11 cellular contexts compared by ENCODE assay signal in genomic region chr9:110125763-110126351, GRCh38.
DNase-seq lines count a peak whose midpoint lies in the region; FAIRE-seq and TF ChIP-seq lines count a peak whose summit lies in the region.
"Had no signal": no experiment of that assay in that cellular context is flagged by ENCODE, and none has a peak within 500 bp of the region (broad histone marks: within the 10 kb centered on the region; RNA-seq: fewer than 3 reads in every experiment).

No MANE protein-coding gene starts in this region.

- intact Hi-C loops in endothelial cell of umbilical vein (cut with micrococcal nuclease) (loop anchor here (1.0 to 5.0 kb wide), 3 partner anchors 15 to 219 kb away; no protein-coding TSS in a partner anchor), ovary (cut with DNase I) (no loop called here)

- peak; percentile 48 for DNase-seq in RPMI7951 (ENCODE audit: low read depth)
- no peak for DNase-seq in endothelial cell of umbilical vein (ENCODE audit: low read depth, low spot score)
- DNase-seq in ovary = no peak
- no peak for DNase-seq in NCI-H1694 (lab: John Stamatoyannopoulos, UW)
- no peak for DNase-seq in activated CD8-positive, alpha-beta memory T cell treated with anti-CD3 and anti-CD28 coated beads for 24 hours
- no peak for DNase-seq in T-helper 9 cell
- DNase-seq in NCI-H774 (lab: John Stamatoyannopoulos, UW) = no peak
- DNase-seq: activated T-cell treated with anti-CD3 and anti-CD28 coated beads for 4 hours, NCI-H2081 treated with DMSO at 0.1 percent for 48 hours had no signal

- FAIRE-seq in endothelial cell of umbilical vein (lab: Jason Lieb, UNC) = no peak
- FAIRE-seq: H54 had no signal

- peak overlapping the region; percentile 78 to 99 (median 89); a peak in 21 of 22 replicates for H3K4me2 ChIP-seq in BLaER1 treated with 17β-estradiol and CSF1 and Interleukin-3, amounts not matched to agents 10 nM and 100 nM
- peak overlapping the region; percentile 48 for H3K4me2 ChIP-seq in endothelial cell of umbilical vein (ENCODE audit: insufficient read depth, low read length)

- peak overlapping the region in 6 of 10 experiments; percentile 8 to 51 (median 38); a peak in 8 of 20 replicates for H3K4me3 ChIP-seq in BLaER1 treated with 17β-estradiol and CSF1 and Interleukin-3, amounts not matched to agents 10 nM and 100 nM
- H3K4me3 ChIP-seq in endothelial cell of umbilical vein (replicated peaks in 1 of 3; ENCODE audit: insufficient read depth in 1 of 3, low read depth in 1 of 3, low read length in 3 of 3) = peak overlapping the region in 1 of 3 experiments; percentile 3
- peak overlapping the region; percentile 17 for H3K4me3 ChIP-seq in ovary

- no peak overlapping the region for H2AFZ ChIP-seq in endothelial cell of umbilical vein (ENCODE audit: low read depth, low read length)

- H3K4me1 ChIP-seq in BLaER1 treated with 17β-estradiol and CSF1 and Interleukin-3, amounts not matched to agents 10 nM and 100 nM = peaks cover 34 to 75% (median 72%) of the 10 kb centered on the region in 10 experiments
- H3K4me1 ChIP-seq in endothelial cell of umbilical vein (ENCODE audit: control insufficient read depth, extremely low read depth, insufficient read depth, low read length) (peaks cover 65% of the 10 kb centered on the region), ovary (ENCODE audit: insufficient read depth) (peaks cover 29% of the 10 kb centered on the region)

- CTCF ChIA-PET in endothelial cell of umbilical vein (lab: Charles Lee) = interaction anchor here (0.7 to 2.7 kb wide), 10 partner anchors 9 to 222 kb away, joined by 3 to 21 read pairs (median 5); no protein-coding TSS in a partner anchor

- TF ChIP-seq CTCF in endothelial cell of umbilical vein (IDR thresholded peaks at IDR 0.05; ENCODE audit: extremely low read depth in 1 of 2, insufficient read depth in 1 of 2, low read depth in 1 of 2, low read length in 2 of 2) (no peak), ovary (IDR thresholded peaks at IDR 0.05) (no peak)

- BruUV-seq in endothelial cell of umbilical vein (replicated peaks; lab: Mats Ljungman, UMichigan) = TSS peak; percentile 24

- TF ChIP-seq POLR2A in endothelial cell of umbilical vein (IDR thresholded peaks at IDR 0.05; ENCODE audit: low read depth, low read length) (no peak), ovary (IDR thresholded peaks at IDR 0.05) (no peak)

- dilution Hi-C loops in endothelial cell of umbilical vein (cut with MboI; ENCODE audit: extremely low pct_ligation_motif_present, low sequenced_read_pairs) = no loop called here

- peaks cover 99% of the 10 kb centered on the region for H3K79me2 ChIP-seq in endothelial cell of umbilical vein (ENCODE audit: control insufficient read depth, insufficient read depth, low read length)

- WGBS in ovary, 3 donors = 56 to 75% (median 67%) methylated on average over 8 of the region's 8 CpGs

- no peaks in the 10 kb centered on the region for H3K9me3 ChIP-seq in BLaER1 treated with 17β-estradiol and CSF1 and Interleukin-3, amounts not matched to agents 10 nM and 100 nM (replicated peaks in 1 of 11)
- H3K9me3 ChIP-seq in endothelial cell of umbilical vein (replicated peaks; ENCODE audit: control insufficient read depth, insufficient read depth, low read length) = no peaks in the 10 kb centered on the region
- H3K9me3 ChIP-seq in ovary = no peaks in the 10 kb centered on the region

- peak overlapping the region in 2 of 11 experiments; percentile 12 to 20; a peak in 1 of 22 replicates for H3K9ac ChIP-seq in BLaER1 treated with 17β-estradiol and CSF1 and Interleukin-3, amounts not matched to agents 10 nM and 100 nM
- peak overlapping the region; percentile 61 for H3K9ac ChIP-seq in endothelial cell of umbilical vein (replicated peaks; ENCODE audit: extremely low read depth, insufficient read depth, low read length)

- H4K20me1 ChIP-seq in BLaER1 treated with 17β-estradiol and CSF1 and Interleukin-3, amounts not matched to agents 10 nM and 100 nM = peaks cover 0 to 22% (median 4%) of the 10 kb centered on the region in 11 experiments; a peak in 8 of 22 replicates
- peaks cover 5% of the 10 kb centered on the region for H4K20me1 ChIP-seq in endothelial cell of umbilical vein (replicated peaks; ENCODE audit: control insufficient read depth, extremely low read depth, insufficient read depth, low read length)

- peaks cover 52 to 80% (median 71%) of the 10 kb centered on the region in 11 experiments for H3K27me3 ChIP-seq in BLaER1 treated with 17β-estradiol and CSF1 and Interleukin-3, amounts not matched to agents 10 nM and 100 nM
- H3K27me3 ChIP-seq in endothelial cell of umbilical vein (ENCODE audit: control insufficient read depth in 2 of 2, insufficient read depth in 2 of 2, low read length in 2 of 2) (no peaks in the 10 kb centered on the region), ovary (no peaks in the 10 kb centered on the region)

- TF ChIP-seq EP300 in ovary (IDR thresholded peaks at IDR 0.05) = no peak

- no peaks in the 10 kb centered on the region for H3K9me1 ChIP-seq in endothelial cell of umbilical vein (replicated peaks; ENCODE audit: control insufficient read depth, extremely low read depth, insufficient read depth, low read length)

- peak overlapping the region in 1 of 11 experiments; percentile 36; a peak in 3 of 22 replicates for H3K27ac ChIP-seq in BLaER1 treated with 17β-estradiol and CSF1 and Interleukin-3, amounts not matched to agents 10 nM and 100 nM
- H3K27ac ChIP-seq in endothelial cell of umbilical vein (ENCODE audit: insufficient read depth, low read depth, low read length) = peak overlapping the region; percentile 79
- peak overlapping the region; percentile 81 to 84 for H3K27ac ChIP-seq in ovary

- H3K36me3 ChIP-seq in BLaER1 treated with 17β-estradiol and CSF1 and Interleukin-3, amounts not matched to agents 10 nM and 100 nM = no peaks in the 10 kb centered on the region
- peaks cover 0 to 2% of the 10 kb centered on the region in 2 experiments for H3K36me3 ChIP-seq in endothelial cell of umbilical vein (ENCODE audit: control insufficient read depth in 2 of 2, extremely low read depth in 1 of 2, insufficient read depth in 2 of 2, low read length in 2 of 2)
- H3K36me3 ChIP-seq in ovary = no peaks in the 10 kb centered on the region

- POLR2A ChIA-PET in endothelial cell of umbilical vein (lab: Charles Lee) = interaction anchor here (0.8 to 1.1 kb wide), 2 partner anchors 17 to 131 kb away, joined by 3 read pairs; partner anchors contain the start of gene TXN

TF ChIP-seq in endothelial cell of umbilical vein, 7 proteins besides CTCF, POLR2A, EP300 and RAD21:
- no peak for TF ChIP-seq MYC (IDR thresholded peaks at IDR 0.05; ENCODE audit: low read depth, low read length)
- no peak for TF ChIP-seq FOS (IDR thresholded peaks at IDR 0.05; ENCODE audit: borderline replicate concordance, insufficient read depth, low read length)
- TF ChIP-seq GATA2 (IDR thresholded peaks at IDR 0.05; ENCODE audit: insufficient read depth, insufficient read length, low read depth, low read length) = no peak
- no peak for TF ChIP-seq MAX (IDR thresholded peaks at IDR 0.05; ENCODE audit: insufficient read depth, insufficient read length)
- no peak for TF ChIP-seq EZH2 (IDR thresholded peaks at IDR 0.05; ENCODE audit: borderline replicate concordance, low read depth, low read length, severe bottlenecking)
- no peak for TF ChIP-seq POLR2AphosphoS5 (IDR thresholded peaks at IDR 0.05; ENCODE audit: insufficient read depth, low read depth, low read length)
- no peak for TF ChIP-seq JUN (IDR thresholded peaks at IDR 0.05; ENCODE audit: borderline replicate concordance, insufficient read depth, insufficient read length, low read depth)
